In the genomic region with DNA sequence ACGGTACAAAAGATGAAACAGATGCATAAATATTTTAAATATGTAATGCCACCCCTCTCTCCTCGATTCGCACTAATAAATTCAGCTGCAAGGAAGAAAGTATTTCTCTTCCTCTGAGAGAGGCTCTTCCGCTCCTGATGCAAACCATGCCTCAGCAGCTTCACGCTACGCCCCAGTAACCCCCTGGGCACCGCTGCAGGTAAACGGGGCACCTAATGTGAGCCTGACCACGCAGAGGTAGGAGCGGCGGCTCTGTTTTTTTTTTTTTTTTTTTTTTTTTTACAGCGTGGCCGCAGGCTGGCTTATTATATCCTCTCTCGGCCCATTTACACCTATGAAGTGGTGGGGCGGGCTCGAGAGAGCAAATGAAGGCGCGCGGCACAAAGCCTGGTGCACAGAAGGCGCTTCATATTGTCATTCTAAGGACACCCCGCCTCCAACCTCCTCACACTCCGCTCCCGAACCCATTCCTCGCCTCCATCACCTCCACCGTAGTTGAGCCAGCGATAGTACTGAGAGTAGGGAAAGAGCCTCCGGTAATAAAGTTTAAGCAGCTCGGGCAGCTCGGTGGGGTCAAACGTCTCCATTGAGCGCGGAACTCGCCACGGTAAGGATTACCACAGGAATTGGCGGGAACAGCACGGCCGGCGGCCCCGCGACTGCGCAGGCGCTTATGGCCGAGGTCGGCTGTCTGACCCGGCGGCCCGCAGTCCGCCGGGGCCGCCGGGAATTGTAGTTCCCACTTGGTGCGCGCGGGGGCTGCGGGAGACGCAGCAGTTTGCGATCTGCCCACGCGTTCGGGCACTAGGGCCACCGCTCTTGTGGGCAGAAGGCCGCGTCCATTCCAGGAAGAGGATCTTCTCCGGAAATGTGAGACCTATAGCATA, we compare ENCODE assay signal across 8 cellular contexts. TPM values are rescaled to one million over a fixed set of nuclear protein-coding genes. Genes with fewer than 3 reads are reported as not detected.
DNase-seq lines count a peak whose midpoint lies in the region; ATAC-seq, FAIRE-seq and TF ChIP-seq lines count a peak whose summit lies in the region.

A gene (minus strand): TSS at position 612 of the 887 bp plus-strand sequence. CDS start 25 bp downstream, at position 587.

- DNase-seq in AG09319 (ENCODE audit: extremely low read depth, low read depth) (peak; percentile 39), NCI-H2227 treated with DMSO at 0.1 percent for 48 hours (lab: John Stamatoyannopoulos, UW) (peak; percentile 90), activated B cell treated with CpG ODN at 0.5 μM for 24 hours (peak; percentile 81), cardiac fibroblast (ENCODE audit: low read depth in 2 of 2) (peak; percentile 81 to 82), keratinocyte (ENCODE audit: low read depth, low spot score) (no peak)
- DNase-seq in stimulated activated CD4-positive, alpha-beta T cell treated with anti-CD3 and anti-CD28 coated beads, Interleukin-12 subunit alpha, Interleukin-12 subunit beta, amount 100 ng/mL, for 4 hours, result peak; percentile 88

- H3K9me3 Mint-ChIP-seq in activated B cell treated with CpG ODN at 0.5 μM for 24 hours, result no peaks in the 10 kb centered on the region

- no peaks in the 10 kb centered on the region for H3K9me3 ChIP-seq in keratinocyte (ENCODE audit: control insufficient read depth, low read depth, low read length)

- H3K36me3 Mint-ChIP-seq in activated B cell treated with CpG ODN at 0.5 μM for 24 hours (ENCODE audit: low read depth), result peaks cover 9% of the 10 kb centered on the region

- peaks cover 43% of the 10 kb centered on the region for H3K4me1 Mint-ChIP-seq in activated B cell treated with CpG ODN at 0.5 μM for 24 hours

- H3K36me3 ChIP-seq in keratinocyte (ENCODE audit: control insufficient read depth in 2 of 2, extremely low read depth in 1 of 2, insufficient read depth in 2 of 2, low read length in 2 of 2), result peaks cover 0 to 3% of the 10 kb centered on the region in 2 experiments

- CTCF ChIA-PET in activated B cell treated with CpG ODN at 0.5 μM for 24 hours (lab: Charles Lee), result interaction anchor here (0.5 to 2.3 kb wide), 4 partner anchors 179 to 360 kb away, joined by 3 to 7 read pairs (median 4); a partner anchor contains a TSS

- dilution Hi-C loops in keratinocyte (cut with MboI; ENCODE audit: extremely low pct_ligation_motif_present, low sequenced_read_pairs), result loop anchor here (10.0 kb wide), 1 partner anchor 253 kb away; a partner anchor contains a TSS

- no peak for FAIRE-seq in keratinocyte (lab: Jason Lieb, UNC)

- H3K79me2 ChIP-seq in keratinocyte (ENCODE audit: control insufficient read depth, insufficient read depth, low read length), result no peaks in the 10 kb centered on the region

- peak within 1 kb of the TSS; percentile 87 for H3K9ac ChIP-seq in keratinocyte (ENCODE audit: control insufficient read depth, extremely low read depth, insufficient read depth, low read length)

- TF ChIP-seq CTCF in AG09319 (IDR thresholded peaks at IDR 0.05; ENCODE audit: low read depth, low read length) (no peak), activated B cell treated with CpG ODN at 0.5 μM for 24 hours (IDR thresholded peaks at IDR 0.05) (no peak), cardiac fibroblast (IDR thresholded peaks at IDR 0.05; ENCODE audit: low read depth, low read length) (peak; percentile 20), keratinocyte (optimal IDR thresholded peaks at IDR 0.05 in 1 of 3, IDR thresholded peaks at IDR 0.05 in 1 of 3, conservative IDR thresholded peaks at IDR 0.05 in 1 of 3; ENCODE audit: extremely low read depth in 1 of 3, insufficient read depth in 2 of 3, low read length in 3 of 3) (no peak)

- H2AFZ ChIP-seq in keratinocyte (ENCODE audit: control insufficient read depth, low read length), result peak within 1 kb of the TSS; percentile 99

- POLR2A ChIA-PET in activated B cell treated with CpG ODN at 0.5 μM for 24 hours (lab: Charles Lee), result interaction anchor here (0.6 to 1.9 kb wide), 17 partner anchors 12 to 848 kb away, joined by 3 to 17 read pairs (median 6); a partner anchor contains a TSS

- no peaks in the 10 kb centered on the region for H3K27me3 Mint-ChIP-seq in activated B cell treated with CpG ODN at 0.5 μM for 24 hours

- ATAC-seq in GM19025 (IDR thresholded peaks at IDR 0.05; ENCODE audit: low read depth, unreplicated experiment) (peak; percentile 69), HG03196 (IDR thresholded peaks at IDR 0.05; ENCODE audit: unreplicated experiment) (peak; percentile 68), activated B cell treated with CpG ODN at 0.5 μM for 24 hours (ENCODE audit: low read depth) (peak; percentile 83)

- intact Hi-C loops in activated B cell treated with CpG ODN at 0.5 μM for 24 hours (cut with micrococcal nuclease), result loop anchor here (1.0 to 2.0 kb wide), 5 partner anchors 27 to 336 kb away; a partner anchor contains a TSS

- H3K4me1 ChIP-seq in keratinocyte (ENCODE audit: control insufficient read depth, extremely low read depth, insufficient read depth, low read length), result peaks cover 7% of the 10 kb centered on the region

- H3K27ac ChIP-seq in keratinocyte (ENCODE audit: control insufficient read depth, insufficient read depth, low read length), result peak within 1 kb of the TSS; percentile 73

- peak within 1 kb of the TSS; percentile 64 to 89 for H3K4me3 ChIP-seq in cardiac fibroblast (replicated peaks in 1 of 2; ENCODE audit: low read depth in 2 of 2, low read length in 2 of 2)
- H3K4me3 ChIP-seq in keratinocyte (ENCODE audit: control insufficient read depth in 2 of 3, extremely low read depth in 1 of 3, insufficient read depth in 2 of 3, low read depth in 1 of 3, low read length in 3 of 3), result peak within 1 kb of the TSS; percentile 64 to 96 (median 89)

- H3K4me3 Mint-ChIP-seq in activated B cell treated with CpG ODN at 0.5 μM for 24 hours, result peak within 1 kb of the TSS; percentile 96

- H3K9me1 ChIP-seq in keratinocyte (ENCODE audit: control insufficient read depth, extremely low read depth, insufficient read depth, low read length), result no peaks in the 10 kb centered on the region

- H3K27ac Mint-ChIP-seq in activated B cell treated with CpG ODN at 0.5 μM for 24 hours, result peak within 1 kb of the TSS; percentile 94

- no peaks in the 10 kb centered on the region for H4K20me1 ChIP-seq in keratinocyte (ENCODE audit: control insufficient read depth, extremely low read depth, insufficient read depth, low read length)

- H3K27me3 ChIP-seq in keratinocyte (ENCODE audit: control insufficient read depth, extremely low read depth, insufficient read depth, low read length), result no peaks in the 10 kb centered on the region

- peak within 1 kb of the TSS; percentile 93 for H3K4me2 ChIP-seq in keratinocyte (ENCODE audit: control insufficient read depth, extremely low read depth, insufficient read depth, low read depth, low read length)

RNA-seq across cellular contexts. Expression of the gene that starts here (rescaled TPM):
- 15.1 and 16.8 TPM in 2 replicates for total RNA-seq in activated B cell treated with CpG ODN at 0.5 μM for 24 hours
- 2.7 to 12.0 TPM (median 10.1 TPM) in 3 replicates for polyA plus RNA-seq in keratinocyte
- not detected for polyA plus RNA-seq in keratinocyte (2011; ENCODE audit: low read depth)
- polyA plus RNA-seq in keratinocyte (2011; cell fraction: cytosol; rRNA removed), result 2.5 and 6.2 TPM in 2 replicates
- polyA plus RNA-seq in keratinocyte (2011; cell fraction: nucleus; rRNA removed), result 2.8 and 4.7 TPM in 2 replicates
- 1.3 and 6.7 TPM in 2 replicates for polyA plus RNA-seq in keratinocyte (2012; ENCODE audit: low replicate concordance)
- polyA minus RNA-seq in keratinocyte, result 0.63 to 10.4 TPM (median 8.0 TPM) in 3 replicates
- polyA minus RNA-seq in keratinocyte (2011; cell fraction: cytosol; rRNA and poly(A)+ RNA removed), result 4.2 TPM
- polyA minus RNA-seq in keratinocyte (2011; cell fraction: nucleus; rRNA and poly(A)+ RNA removed), result 1.5 and 1.9 TPM in 2 replicates
